ENCODE assay signal across 22 cellular contexts in the genomic region with DNA sequence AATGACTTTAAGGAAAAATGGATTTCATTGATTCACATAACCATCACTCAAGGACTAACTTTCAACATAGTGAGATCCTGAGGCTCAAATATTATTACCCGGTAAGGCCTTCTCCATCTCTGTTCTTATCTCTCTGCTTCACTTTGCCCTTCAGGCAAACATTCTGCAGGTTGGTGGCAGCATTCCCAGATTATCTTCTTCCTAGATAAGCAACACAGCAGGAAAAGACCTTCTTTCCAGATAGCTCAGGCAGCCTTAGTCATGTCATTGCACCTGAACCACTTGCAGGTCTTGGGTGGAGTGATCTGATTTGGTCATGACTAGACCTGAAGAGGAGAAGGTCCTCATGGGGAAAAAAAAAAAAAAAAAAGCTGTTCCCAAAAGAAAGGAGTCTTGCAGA. TPM values are rescaled to one million over a fixed set of nuclear protein-coding genes. Genes with fewer than 3 reads are reported as not detected.
A peak's percentile ranks its signal among the peaks of the same experiment; 100 is the strongest.
DNase-seq lines count a peak whose midpoint lies in the region; ATAC-seq and TF ChIP-seq lines count a peak whose summit lies in the region.
"Had no signal": no experiment of that assay in that cellular context is flagged by ENCODE, and none has a peak within 500 bp of the region (broad histone marks: within the 10 kb centered on the region; RNA-seq: fewer than 3 reads in every experiment).

No MANE protein-coding gene starts in this region.

- intact Hi-C loops in CD4-positive, alpha-beta memory T cell (cut with micrococcal nuclease), result loop anchor here (5.0 kb wide), 1 partner anchor 1062 kb away; no protein-coding TSS in a partner anchor
- intact Hi-C loops in right cardiac atrium (cut with DNase I), result no loop called here

- H3K9me3 ChIP-seq in CD4-positive, alpha-beta memory T cell (ENCODE audit: control insufficient read depth in 1 of 2, low read length in 2 of 2), result no peaks in the 10 kb centered on the region
- no peaks in the 10 kb centered on the region for H3K9me3 ChIP-seq in right cardiac atrium (ENCODE audit: control insufficient read depth, low read length)
- H3K9me3 ChIP-seq: HAP-1 had no signal

- peaks cover 6% of the 10 kb centered on the region for H3K4me1 ChIP-seq in CD4-positive, alpha-beta memory T cell (ENCODE audit: insufficient read depth, low read length)
- H3K4me1 ChIP-seq in foreskin keratinocyte, result no peaks in the 10 kb centered on the region
- H3K4me1 ChIP-seq in right cardiac atrium (ENCODE audit: control insufficient read depth, insufficient read depth, low read length), result no peaks in the 10 kb centered on the region
- H3K4me1 ChIP-seq: HAP-1 had no signal

- no peak overlapping the region for H3K27ac ChIP-seq in CD4-positive, alpha-beta memory T cell (ENCODE audit: low read depth, low read length)
- H3K27ac ChIP-seq in foreskin keratinocyte (no peak overlapping the region), right cardiac atrium (ENCODE audit: low read length) (no peak overlapping the region)
- H3K27ac ChIP-seq: C4-2B, GM23248, SK-N-MC had no signal

- peaks cover 13 to 29% (median 18%) of the 10 kb centered on the region in 4 donors for H3K4me1 Mint-ChIP-seq in CD4-positive, alpha-beta memory T cell
- H3K4me1 Mint-ChIP-seq in naive thymus-derived CD8-positive, alpha-beta T cell, result peaks cover 12 to 45% (median 26%) of the 10 kb centered on the region in 4 donors

- peak overlapping the region in 5 of 7 donors; percentile 3 to 100 (median 70) for H3K27ac Mint-ChIP-seq in CD4-positive, alpha-beta memory T cell
- peak overlapping the region in 8 of 10 donors; percentile 8 to 98 (median 46) for H3K27ac Mint-ChIP-seq in naive thymus-derived CD8-positive, alpha-beta T cell

- WGBS in right cardiac atrium, result 92% methylated on average over 1 of the region's 1 CpG

- no peaks in the 10 kb centered on the region for H3K36me3 ChIP-seq in CD4-positive, alpha-beta memory T cell (ENCODE audit: insufficient read depth, low read length)
- H3K36me3 ChIP-seq: HAP-1 had no signal

- peaks cover 0 to 13% of the 10 kb centered on the region in 2 donors for H3K36me3 Mint-ChIP-seq in CD4-positive, alpha-beta memory T cell
- H3K36me3 Mint-ChIP-seq in naive thymus-derived CD8-positive, alpha-beta T cell, result no peaks in the 10 kb centered on the region
- H3K36me3 Mint-ChIP-seq: IgD-negative memory B cell had no signal

- no peaks in the 10 kb centered on the region for H3K27me3 Mint-ChIP-seq in CD4-positive, alpha-beta memory T cell
- H3K27me3 Mint-ChIP-seq in naive thymus-derived CD8-positive, alpha-beta T cell, result no peaks in the 10 kb centered on the region
- H3K27me3 Mint-ChIP-seq: IgD-negative memory B cell had no signal

- H3K4me3 ChIP-seq in CD4-positive, alpha-beta memory T cell (ENCODE audit: low read length in 2 of 2), result no peak overlapping the region
- no peak overlapping the region for H3K4me3 ChIP-seq in right cardiac atrium (ENCODE audit: low read length)
- H3K4me3 ChIP-seq: GM12878, GM23248, HAP-1, SK-N-MC had no signal

- TF ChIP-seq CTCF in foreskin keratinocyte (conservative IDR thresholded peaks at IDR 0.05), result peak; percentile 6

- POLR2A ChIA-PET in CD4-positive, alpha-beta memory T cell (lab: Charles Lee; ENCODE audit: partially characterized antibody), result interaction anchor here (0.7 to 0.8 kb wide), 2 partner anchors 48 to 86 kb away, joined by 3 read pairs; no protein-coding TSS in a partner anchor
- POLR2A ChIA-PET in naive thymus-derived CD8-positive, alpha-beta T cell (lab: Charles Lee), result interaction anchor here (0.6 to 2.7 kb wide), 2 partner anchors 24 to 156 kb away, joined by 3 to 8 read pairs; no protein-coding TSS in a partner anchor

- no peaks in the 10 kb centered on the region for H3K27me3 ChIP-seq in CD4-positive, alpha-beta memory T cell (ENCODE audit: insufficient read depth, low read length)
- H3K27me3 ChIP-seq in foreskin keratinocyte (no peaks in the 10 kb centered on the region), right cardiac atrium (ENCODE audit: control insufficient read depth, insufficient read depth) (no peaks in the 10 kb centered on the region)

- peaks cover 0 to 2% (median 0%) of the 10 kb centered on the region in 8 donors for H3K9me3 Mint-ChIP-seq in CD4-positive, alpha-beta memory T cell
- H3K9me3 Mint-ChIP-seq in naive thymus-derived CD8-positive, alpha-beta T cell, result no peaks in the 10 kb centered on the region
- H3K9me3 Mint-ChIP-seq: IgD-negative memory B cell had no signal

- no peak overlapping the region for H3K4me3 Mint-ChIP-seq in CD4-positive, alpha-beta memory T cell
- no peak overlapping the region for H3K4me3 Mint-ChIP-seq in naive thymus-derived CD8-positive, alpha-beta T cell
- H3K4me3 Mint-ChIP-seq: IgD-negative memory B cell had no signal

- no peak for DNase-seq in CD4-positive, alpha-beta memory T cell
- DNase-seq in M059J (ENCODE audit: low read depth) (peak; percentile 40), foreskin keratinocyte (peak in 1 of 2 donors; percentile 25), HuH-7 (ENCODE audit: low spot score) (no peak), right cardiac atrium (no peak)
- no peak for DNase-seq in naive thymus-derived CD8-positive, alpha-beta T cell
- DNase-seq in stimulated activated CD4-positive, alpha-beta T cell treated with anti-CD3 and anti-CD28 coated beads, Interleukin-12 subunit alpha, Interleukin-12 subunit beta, amount 100 ng/mL, for 4 hours, result no peak
- DNase-seq: DMS153, GM23248, Kasumi-1, NCI-H1105, NCI-H1694, NCI-H510A treated with DMSO at 0.1 percent for 48 hours, NCI-H774, OCI-M1, SHP77 had no signal

- CTCF ChIA-PET in CD4-positive, alpha-beta memory T cell (lab: Charles Lee; ENCODE audit: partially characterized antibody), result interaction anchor here (3.0 kb wide), 1 partner anchor 257 kb away, joined by 24 read pairs; no protein-coding TSS in a partner anchor

- ATAC-seq in foreskin keratinocyte (no peak), HG03039 (IDR thresholded peaks at IDR 0.05; ENCODE audit: unreplicated experiment) (no peak), right cardiac atrium (no peak)
- ATAC-seq in naive thymus-derived CD8-positive, alpha-beta T cell, result no peak
- ATAC-seq: GM12878 had no signal

RNA-seq across cellular contexts. Expression of a gene that starts 5.3 kb away (rescaled TPM):
- 10 to 100 TPM; 90.6 to 92.7 TPM for total RNA-seq in CD4-positive, alpha-beta memory T cell
- polyA plus RNA-seq in CD4-positive, alpha-beta memory T cell, result 10 to 100 TPM in 1 of 2 donors, 1 to 10 TPM in 1; 5.0 to 22.9 TPM
- total RNA-seq in M059J (2014; rRNA removed; shearing (Covaris generic)), result 7.6 and 14.6 TPM in 2 replicates
- total RNA-seq in foreskin keratinocyte (19.5 and 19.8 TPM in 2 replicates), right cardiac atrium (10 to 100 TPM; 14.6 to 29.0 (median 18.0) TPM)
- polyA plus RNA-seq in foreskin keratinocyte (2.1 and 2.5 TPM in 2 replicates), right cardiac atrium (4.5 TPM)
- total RNA-seq in naive thymus-derived CD8-positive, alpha-beta T cell, result 10 to 100 TPM; 84.8 to 99.2 TPM
- polyA plus RNA-seq in naive thymus-derived CD8-positive, alpha-beta T cell, result 10 to 100 TPM in 2 of 3 donors, 1 to 10 TPM in 1; 6.5 to 17.1 (median 12.5) TPM
